Comparison of ENCODE assay signal across 18 cellular contexts in the genomic region with DNA sequence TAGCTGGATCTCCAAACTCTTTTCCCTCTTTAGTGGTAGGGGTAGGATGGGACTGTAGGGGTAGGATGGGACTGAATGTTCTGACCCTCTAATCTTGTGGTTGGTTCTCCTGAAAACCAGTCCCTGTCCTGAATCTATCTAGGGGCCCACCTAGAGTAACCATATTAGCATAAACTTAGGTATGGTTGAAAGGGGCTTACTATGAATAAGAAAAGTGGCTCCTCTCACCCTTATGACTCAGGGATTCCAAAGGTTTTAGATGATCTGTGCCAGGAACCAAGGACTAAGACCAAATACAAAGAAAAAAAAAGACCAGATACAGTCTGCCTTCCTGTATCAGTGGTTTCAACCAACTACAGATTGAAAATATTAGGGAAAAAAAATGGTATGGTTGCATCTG. TPM values are rescaled to one million over a fixed set of nuclear protein-coding genes. Genes with fewer than 3 reads are reported as not detected.
DNase-seq lines count a peak whose midpoint lies in the region; ATAC-seq and TF ChIP-seq lines count a peak whose summit lies in the region.
"Had no signal": no experiment of that assay in that cellular context is flagged by ENCODE, and none has a peak within 500 bp of the region (broad histone marks: within the 10 kb centered on the region; RNA-seq: fewer than 3 reads in every experiment).

No MANE protein-coding gene starts in this region.

- H3K27me3 ChIP-seq in osteoblast (ENCODE audit: insufficient read depth, low read length) = no peaks in the 10 kb centered on the region
- H3K27me3 ChIP-seq: tibial nerve had no signal

- peak; percentile 12 for DNase-seq in LHCN-M2 (ENCODE audit: low read depth)
- peak; percentile 30 for DNase-seq in choroid plexus epithelial cell (ENCODE audit: low read depth)
- peak; percentile 46 for DNase-seq in osteoblast (ENCODE audit: insufficient read length, low spot score, missing footprints)
- no peak for DNase-seq in hypothalamus (lab: John Stamatoyannopoulos, UW)
- DNase-seq in cardiac septum (ENCODE audit: low spot score) = no peak
- DNase-seq in GM10248 (ENCODE audit: extremely low spot score) = no peak
- DNase-seq: activated B cell treated with CpG ODN at 0.5 μM for 24 hours; activated CD8-positive, alpha-beta memory T cell treated with anti-CD3 and anti-CD28 coated beads, Interleukin-2, amount 50 U/mL, for 4 hours; hippocampal formation; NCI-H1436; NCI-H446 treated with DMSO at 0.1 percent for 48 hours; nephron progenitor cell; right cardiac atrium; stimulated activated CD4-positive, alpha-beta T cell treated with anti-CD3 and anti-CD28 coated beads, Interleukin-2, amount 100 ng/mL, for 24 hours; stimulated activated CD8-positive, alpha-beta memory T cell treated with anti-CD3 and anti-CD28 coated beads, Interleukin-4, amount 100 ng/mL, for 48 hours had no signal

- peaks cover 55% of the 10 kb centered on the region for H3K79me2 ChIP-seq in osteoblast (ENCODE audit: insufficient read depth, low read length)

- H3K4me3 ChIP-seq in choroid plexus epithelial cell (ENCODE audit: low read depth, low read length) (no peak overlapping the region), osteoblast (ENCODE audit: insufficient read depth, low read length) (no peak overlapping the region)
- H3K4me3 ChIP-seq: tibial nerve had no signal

- H3K4me1 ChIP-seq in ES-I3 (ENCODE audit: insufficient read depth, low read length) (peaks cover 41% of the 10 kb centered on the region), osteoblast (ENCODE audit: insufficient read depth, low read length) (peaks cover 10% of the 10 kb centered on the region)

- no peaks in the 10 kb centered on the region for H3K9me3 ChIP-seq in ES-I3 (ENCODE audit: control insufficient read depth, insufficient read depth, low read length)
- H3K9me3 ChIP-seq in osteoblast (ENCODE audit: low read depth, low read length) = no peaks in the 10 kb centered on the region
- H3K9me3 ChIP-seq: tibial nerve had no signal

- CTCF ChIA-PET in GM10248 (lab: Yijun Ruan, JAX) = no interaction called here

- intact Hi-C loops in cardiac septum (cut with DNase I) = no loop called here

- peaks cover 15% of the 10 kb centered on the region for H4K20me1 ChIP-seq in osteoblast (ENCODE audit: insufficient read depth, low read length)

- 0 out of 2 replicates have a peak overlapping the region, but pooled peaks have one; percentile 19 for H3K9ac ChIP-seq in ES-I3 (ENCODE audit: low read depth, low read length)

- no peak overlapping the region for H3K27ac ChIP-seq in osteoblast (ENCODE audit: low read depth, low read length)
- H3K27ac ChIP-seq: tibial nerve had no signal

- H3K36me3 ChIP-seq in ES-I3 (ENCODE audit: insufficient read depth, low read length) (no peaks in the 10 kb centered on the region), osteoblast (ENCODE audit: insufficient read depth, low read length) (no peaks in the 10 kb centered on the region)
- H3K36me3 ChIP-seq: tibial nerve had no signal

- no peak overlapping the region for H2AFZ ChIP-seq in osteoblast (ENCODE audit: low read length)

- no peak overlapping the region for H3K4me2 ChIP-seq in osteoblast (ENCODE audit: insufficient read depth, low read length)

- POLR2A ChIA-PET in GM10248 (lab: Yijun Ruan, JAX) = no interaction called here

- TF ChIP-seq CTCF in choroid plexus epithelial cell (conservative IDR thresholded peaks at IDR 0.05; ENCODE audit: low read depth, low read length) (no peak), osteoblast (IDR thresholded peaks at IDR 0.05; ENCODE audit: extremely low read depth, low read depth, low read length) (no peak), GM10248 (IDR thresholded peaks at IDR 0.05; ENCODE audit: control extremely low read depth, extremely low read depth, low read depth, missing control alignments) (no peak)

- no peak for ATAC-seq in HG02610 (IDR thresholded peaks at IDR 0.05; ENCODE audit: unreplicated experiment)
- ATAC-seq: right cardiac atrium had no signal

RNA-seq across cellular contexts. Expression of gene RNF2, which starts 28.9 kb away (rescaled TPM):
- total RNA-seq in LHCN-M2 (2014; rRNA removed) (12.5 and 15.1 TPM in 2 replicates), osteoblast (20.3 and 23.0 TPM in 2 replicates), cardiac septum (17.2 TPM)
- 8.1 TPM for polyA plus RNA-seq in LHCN-M2 (2012)

Comparison
In these comparisons a context has a peak if more than half of its experiments do, and no peak if none do; other contexts are left out.
1. DNase-seq: peak in LHCN-M2 (single experiment), choroid plexus epithelial cell (single experiment) and osteoblast (single experiment); none in hypothalamus (0 of 51), cardiac septum (single experiment) and GM10248 (single experiment).